In the genomic region with DNA sequence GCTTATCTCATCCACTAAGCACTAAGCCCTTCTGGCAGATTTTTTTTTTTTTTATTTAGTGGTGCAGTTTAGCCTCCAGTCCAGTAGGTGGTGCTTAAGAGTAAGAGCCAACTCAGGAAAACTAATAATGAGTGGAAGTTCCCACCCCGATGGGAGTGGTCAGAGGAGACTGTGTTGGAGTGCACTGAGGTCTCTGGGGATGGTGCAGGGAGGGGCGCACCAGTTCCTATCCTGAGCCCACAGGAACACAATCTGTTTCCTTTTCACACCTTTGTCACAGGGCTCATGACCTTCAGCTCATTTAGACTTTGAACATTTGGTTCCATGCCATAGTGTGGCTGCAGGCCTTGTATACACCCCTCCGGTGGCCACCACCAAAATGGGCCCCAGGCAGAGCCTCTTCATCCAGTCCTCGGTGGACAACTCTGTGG, we compare ENCODE assay signal across 8 cellular contexts.
DNase-seq lines count a peak whose midpoint lies in the region; ATAC-seq and TF ChIP-seq lines count a peak whose summit lies in the region.

No MANE protein-coding gene starts in this region.

- DNase-seq in GM10266 (ENCODE audit: extremely low spot score) (peak; percentile 6), HT-29 (ENCODE audit: low spot score) (peak; percentile 53), dorsolateral prefrontal cortex (no peak), gastrocnemius medialis (no peak), GM19240 (ENCODE audit: insufficient read length, low spot score) (no peak), islet precursor cell (no peak), middle frontal gyrus (ENCODE audit: extremely low spot score, low spot score) (no peak)

- H3K27me3 ChIP-seq in dorsolateral prefrontal cortex: no peaks in the 10 kb centered on the region
- no peaks in the 10 kb centered on the region for H3K27me3 ChIP-seq in gastrocnemius medialis

- no peaks in the 10 kb centered on the region for H3K36me3 ChIP-seq in gastrocnemius medialis

- peak; percentile 44 for TF ChIP-seq CTCF in GM10266 (IDR thresholded peaks at IDR 0.05; ENCODE audit: control insufficient read depth, insufficient read depth, low read depth, missing control alignments)
- peak in 48 of 56 donors; percentile 14 to 54 (median 32) for TF ChIP-seq CTCF in dorsolateral prefrontal cortex (IDR thresholded peaks at IDR 0.05 in 54 of 56, conservative IDR thresholded peaks at IDR 0.05 in 2 of 56; ENCODE audit: low read depth in 1 of 56, partially characterized antibody in 56 of 56)
- TF ChIP-seq CTCF in gastrocnemius medialis (IDR thresholded peaks at IDR 0.05 in 4 of 5, conservative IDR thresholded peaks at IDR 0.05 in 1 of 5): peak; percentile 16 to 56 (median 43)

- ATAC-seq in GM21515 (IDR thresholded peaks at IDR 0.05; ENCODE audit: unreplicated experiment) (peak; percentile 78), gastrocnemius medialis (peak; percentile 39 to 42)

- H3K4me3 ChIP-seq in dorsolateral prefrontal cortex (no peak overlapping the region), gastrocnemius medialis (no peak overlapping the region)

- no peak overlapping the region for H3K27ac ChIP-seq in dorsolateral prefrontal cortex
- H3K27ac ChIP-seq in gastrocnemius medialis: no peak overlapping the region

- H3K9me3 ChIP-seq in gastrocnemius medialis: no peaks in the 10 kb centered on the region

- no peaks in the 10 kb centered on the region for H3K4me1 ChIP-seq in gastrocnemius medialis

- in situ Hi-C loops in gastrocnemius medialis (cut with MboI; ENCODE audit: low sequenced_read_pairs in 4 of 4): no loop called here

- TF ChIP-seq POLR2A in gastrocnemius medialis (IDR thresholded peaks at IDR 0.05): no peak

- intact Hi-C loops in dorsolateral prefrontal cortex (cut with DNase I): no loop called here
- intact Hi-C loops in gastrocnemius medialis (cut with DNase I; ENCODE audit: low total_unique reads): no loop called here

Comparison
In these comparisons a context has a peak if more than half of its experiments do, and no peak if none do; other contexts are left out.
1. DNase-seq: peak in GM10266 (single experiment) and HT-29 (single experiment); none in dorsolateral prefrontal cortex (0 of 10), gastrocnemius medialis (0 of 2), GM19240 (single experiment), islet precursor cell (single experiment) and middle frontal gyrus (single experiment).
2. Peak in every context shown above with its lines, with median percentiles within 50 percentile points of each other: CTCF ChIP-seq.